Comparison of ENCODE assay signal across 1 cellular context in the genomic region with DNA sequence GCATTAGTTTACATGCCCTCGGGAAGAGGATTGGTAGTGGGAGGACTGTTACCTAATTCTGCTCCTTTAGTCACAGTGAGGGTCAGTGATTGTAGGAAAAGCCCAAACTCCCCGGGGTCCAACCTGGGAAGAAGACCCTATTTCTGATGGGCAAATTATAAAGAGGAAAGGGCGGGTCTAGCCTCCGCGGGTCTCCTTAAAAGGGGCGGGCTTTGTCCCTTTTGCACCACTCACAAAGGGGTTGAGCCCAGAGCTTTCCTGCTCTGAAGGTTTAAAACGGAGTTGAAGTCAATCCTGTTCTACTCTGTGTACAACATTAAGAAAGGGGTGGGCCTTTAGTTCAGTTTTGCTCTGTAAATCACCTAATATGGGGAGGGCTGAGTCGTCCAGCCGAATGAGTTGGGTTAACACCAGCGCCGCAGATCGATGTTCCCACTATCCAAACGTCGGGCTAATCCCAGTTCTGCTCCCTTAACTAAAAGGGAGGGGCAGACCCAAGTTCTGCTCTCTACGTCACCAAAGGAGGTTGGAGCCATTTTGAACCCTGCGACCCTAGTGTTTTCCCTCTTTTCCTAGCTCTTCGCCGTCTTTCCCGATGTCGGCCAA.
TF ChIP-seq lines count a peak whose summit lies in the region.

No MANE protein-coding gene starts in this region.

TF ChIP-seq in IMR-90, 13 proteins besides CTCF, POLR2A, EP300 and RAD21:
- TF ChIP-seq MAZ (IDR thresholded peaks at IDR 0.05; ENCODE audit: borderline replicate concordance, low read depth, low read length) (peak; percentile 27; the same call in 1 of the 2 replicates), RCOR1 (IDR thresholded peaks at IDR 0.05; ENCODE audit: insufficient replicate concordance, low read length) (no peak), RFX5 (IDR thresholded peaks at IDR 0.05; ENCODE audit: low read depth, low read length) (0 out of 2 replicates have a peak, but pooled peaks have one; percentile 9)
TF ChIP-seq in IMR-90: peak in this region for 2.
